ENCODE assay signal across 31 cellular contexts in genomic region chr20:57965441-57965840, GRCh38.
"Had no signal": no experiment of that assay in that cellular context is flagged by ENCODE, and none has a peak within 500 bp of the region (broad histone marks: within the 10 kb centered on the region; RNA-seq: fewer than 3 reads in every experiment).

No MANE protein-coding gene starts in this region.

- H3K4me1 Mint-ChIP-seq: naive B cell; naive thymus-derived CD8-positive, alpha-beta T cell; stimulated activated memory B cell treated with anti-CD40 and anti-IgM and Interleukin-4, amounts not matched to agents 10 μg/mL and 1 μg/mL and 100 μg/mL, for 72 hours; stimulated activated naive CD8-positive, alpha-beta T cell treated with anti-CD3 and anti-CD28 coated beads, Interleukin-15, amount 100 ng/mL, for 72 hours had no signal

- H3K4me3 Mint-ChIP-seq: naive B cell; naive thymus-derived CD8-positive, alpha-beta T cell; natural killer cell treated with Interleukin-12 subunit alpha and Interleukin-12 subunit beta and Interleukin-15 and Interleukin-18, amount 100 ng/mL, for 72 hours; nephron progenitor cell; neural crest cell; stimulated activated memory B cell treated with anti-CD40 and anti-IgM and Interleukin-4, amounts not matched to agents 10 μg/mL and 1 μg/mL and 100 μg/mL, for 72 hours; stimulated activated naive CD8-positive, alpha-beta T cell treated with anti-CD3 and anti-CD28 coated beads, Interleukin-15, amount 100 ng/mL, for 72 hours had no signal

- H3K4me3 ChIP-seq: ovary, psoas muscle, right lobe of liver, sigmoid colon, skin epidermis, smooth muscle cell, spleen, suprapubic skin, testis, tibial nerve, upper lobe of left lung had no signal

- H3K9me3 ChIP-seq: ovary, psoas muscle, right lobe of liver, sigmoid colon, spleen, suprapubic skin, testis, tibial nerve, upper lobe of left lung had no signal

- H3K9me3 Mint-ChIP-seq: naive B cell; natural killer cell treated with Interleukin-12 subunit alpha and Interleukin-12 subunit beta and Interleukin-15 and Interleukin-18, amount 100 ng/mL, for 72 hours; nephron progenitor cell; stimulated activated memory B cell treated with anti-CD40 and anti-IgM and Interleukin-4, amounts not matched to agents 10 μg/mL and 1 μg/mL and 100 μg/mL, for 72 hours; stimulated activated naive CD8-positive, alpha-beta T cell treated with anti-CD3 and anti-CD28 coated beads, Interleukin-15, amount 100 ng/mL, for 72 hours had no signal

- H3K9ac ChIP-seq: parathyroid adenoma had no signal

- H3K36me3 Mint-ChIP-seq: naive B cell; naive thymus-derived CD8-positive, alpha-beta T cell; natural killer cell treated with Interleukin-12 subunit alpha and Interleukin-12 subunit beta and Interleukin-15 and Interleukin-18, amount 100 ng/mL, for 72 hours; stimulated activated memory B cell treated with anti-CD40 and anti-IgM and Interleukin-4, amounts not matched to agents 10 μg/mL and 1 μg/mL and 100 μg/mL, for 72 hours had no signal

- DNase-seq: naive B cell; naive thymus-derived CD8-positive, alpha-beta T cell; nephron progenitor cell; occipital lobe; ovary; psoas muscle; right cardiac atrium; right lobe of liver; sigmoid colon; spleen; stimulated activated CD4-positive, alpha-beta T cell treated with anti-CD3 and anti-CD28 coated beads, Interleukin-12 subunit alpha, Interleukin-12 subunit beta, amount 100 ng/mL, for 4 hours; stimulated activated CD4-positive, alpha-beta T cell treated with anti-CD3 and anti-CD28 coated beads, Interleukin-1b, Interleukin-23, amount 100 ng/mL, for 48 hours; stimulated activated CD4-positive, alpha-beta T cell treated with anti-CD3 and anti-CD28 coated beads, Interleukin-4, amount 100 ng/mL, for 1 hour; stimulated activated CD4-positive, alpha-beta T cell treated with anti-CD3 and anti-CD28 coated beads, Interleukin-4, amount 100 ng/mL, for 4 hours; stimulated activated CD8-positive, alpha-beta memory T cell treated with anti-CD3 and anti-CD28 coated beads, Interleukin-4, amount 100 ng/mL, for 48 hours; stimulated activated naive CD4-positive, alpha-beta T cell; stimulated activated naive CD8-positive, alpha-beta T cell treated with anti-CD3 and anti-CD28 coated beads, Interleukin-15, amount 100 ng/mL, for 72 hours; stimulated activated naive CD8-positive, alpha-beta T cell treated with anti-CD3 and anti-CD28 coated beads, Interleukin-15, Interleukin-2, amounts not matched to agents 100 U/mL and 50 U/mL, for 24 hours; substantia nigra; testis; trophoblast cell; upper lobe of left lung had no signal

- H3K36me3 ChIP-seq: ovary, right lobe of liver, sigmoid colon, spleen, suprapubic skin, tibial nerve, upper lobe of left lung had no signal

- H3K27me3 ChIP-seq: ovary, right lobe of liver, sigmoid colon, suprapubic skin, testis, tibial nerve, upper lobe of left lung had no signal

- H3K27ac ChIP-seq: ovary, parathyroid adenoma, psoas muscle, right lobe of liver, spleen, testis, upper lobe of left lung had no signal

- ATAC-seq: naive thymus-derived CD8-positive, alpha-beta T cell; psoas muscle; right cardiac atrium; right lobe of liver; stimulated activated memory B cell treated with anti-CD40 and anti-IgM and Interleukin-4, amounts not matched to agents 10 μg/mL and 1 μg/mL and 100 μg/mL, for 72 hours; stimulated activated naive CD8-positive, alpha-beta T cell treated with anti-CD3 and anti-CD28 coated beads, Interleukin-15, amount 100 ng/mL, for 72 hours; stimulated activated naive CD8-positive, alpha-beta T cell treated with anti-CD3 and anti-CD28 coated beads, Interleukin-15, Interleukin-2, amounts not matched to agents 100 U/mL and 50 U/mL, for 24 hours had no signal

- H3K4me1 ChIP-seq: parathyroid adenoma, psoas muscle, right lobe of liver, spleen, upper lobe of left lung had no signal

- H3K27ac Mint-ChIP-seq: natural killer cell treated with Interleukin-12 subunit alpha and Interleukin-12 subunit beta and Interleukin-15 and Interleukin-18, amount 100 ng/mL, for 72 hours; progenitor cell of endocrine pancreas; stimulated activated memory B cell treated with anti-CD40 and anti-IgM and Interleukin-4, amounts not matched to agents 10 μg/mL and 1 μg/mL and 100 μg/mL, for 72 hours; stimulated activated naive CD8-positive, alpha-beta T cell treated with anti-CD3 and anti-CD28 coated beads, Interleukin-15, amount 100 ng/mL, for 72 hours had no signal
